ENCODE assay signal across 8 cellular contexts in the genomic region with DNA sequence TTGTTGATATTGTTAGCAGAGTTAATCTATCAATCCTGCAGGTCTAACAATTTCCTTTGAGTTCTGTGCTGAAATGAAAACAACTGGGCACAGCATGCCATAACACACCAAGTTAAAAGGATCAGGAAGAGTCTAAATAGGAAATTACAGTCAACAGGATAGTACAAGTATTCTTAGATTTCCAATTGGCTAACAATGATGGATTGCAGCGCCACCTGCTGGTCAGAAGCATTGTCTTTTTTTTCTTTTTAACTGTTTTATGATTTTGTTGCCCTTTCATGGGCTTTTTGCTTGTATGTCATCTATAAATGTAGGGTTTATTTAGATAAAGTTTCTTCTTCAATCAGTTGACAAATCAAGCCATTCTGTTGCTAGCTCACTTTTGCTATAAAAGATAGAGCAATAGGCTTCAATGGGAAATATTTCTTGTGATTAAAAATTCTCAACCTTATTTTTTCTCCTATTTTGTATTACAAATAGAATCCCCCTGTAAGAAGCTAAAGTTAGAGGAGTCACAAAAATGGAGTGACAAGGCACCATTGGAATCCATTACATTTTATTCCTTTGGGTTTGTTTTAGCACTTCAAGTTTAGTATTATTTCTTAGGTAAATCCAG. TPM values are rescaled to one million over a fixed set of nuclear protein-coding genes. Genes with fewer than 3 reads are reported as not detected.
A peak's percentile ranks its signal among the peaks of the same experiment; 100 is the strongest.
DNase-seq lines count a peak whose midpoint lies in the region; ATAC-seq and TF ChIP-seq lines count a peak whose summit lies in the region.

No MANE protein-coding gene starts in this region.

- DNase-seq in NCI-H2107 treated with DMSO at 0.1 percent for 48 hours (lab: John Stamatoyannopoulos, UW; ENCODE audit: unreplicated experiment): peak; percentile 25
- no peak for DNase-seq in NCI-H2107 (lab: John Stamatoyannopoulos, UW)
- peak; percentile 9 for DNase-seq in KG1 (lab: John Stamatoyannopoulos, UW)
- DNase-seq in SJCRH30: peak; percentile 30 to 77
- DNase-seq in adrenal gland: peak; percentile 35 to 86 (median 76)
- peak; percentile 49 for DNase-seq in iPS-NIHi11 (ENCODE audit: low spot score)
- DNase-seq in stimulated activated CD4-positive, alpha-beta T cell treated with anti-CD3 and anti-CD28 coated beads, Interleukin-1b, Interleukin-23, amount 100 ng/mL, for 4 hours (ENCODE audit: low read depth in 2 of 2): peak; percentile 23 to 41

- intact Hi-C loops in adrenal gland (cut with DNase I): loop anchor here in 1 of 2 donors (10.0 kb wide), 1 partner anchor 655 kb away; no protein-coding TSS in a partner anchor

- no peak for ATAC-seq in GM21529 (IDR thresholded peaks at IDR 0.05; ENCODE audit: unreplicated experiment)

- TF ChIP-seq CTCF in adrenal gland (IDR thresholded peaks at IDR 0.05): peak; percentile 73 to 95 (median 80)

- TF ChIP-seq POLR2A in adrenal gland (IDR thresholded peaks at IDR 0.05): no peak

- WGBS in adrenal gland, 4 donors: 0% methylated on average over 1 of the region's 1 CpG

- H3K4me1 ChIP-seq in SJCRH30: no peaks in the 10 kb centered on the region
- H3K4me1 ChIP-seq in adrenal gland (replicated peaks in 1 of 2): no peaks in the 10 kb centered on the region

- H3K36me3 ChIP-seq in SJCRH30 (no peaks in the 10 kb centered on the region), adrenal gland (replicated peaks in 1 of 2) (no peaks in the 10 kb centered on the region)

- H3K27me3 ChIP-seq in SJCRH30: no peaks in the 10 kb centered on the region
- H3K27me3 ChIP-seq in adrenal gland: no peaks in the 10 kb centered on the region

- H3K27ac ChIP-seq in SJCRH30 (no peak overlapping the region), adrenal gland (no peak overlapping the region)

- H3K9me3 ChIP-seq in SJCRH30 (replicated peaks) (no peaks in the 10 kb centered on the region), adrenal gland (replicated peaks in 1 of 3) (no peaks in the 10 kb centered on the region)

- no peak overlapping the region for H3K4me3 ChIP-seq in SJCRH30
- H3K4me3 ChIP-seq in adrenal gland: no peak overlapping the region

RNA-seq across cellular contexts. Expression of a gene that starts 40.8 kb away (rescaled TPM):
- total RNA-seq in SJCRH30 (2014; rRNA removed; shearing (Covaris generic)): not detected in 2 replicates
- total RNA-seq in adrenal gland: 10 to 100 TPM in 7 of 8 donors, 1 to 10 TPM in 1; 8.2 to 38.8 (median 14.3) TPM
- polyA plus RNA-seq in adrenal gland: 1 to 10 TPM; 1.4 to 8.1 (median 5.0) TPM
